ENCODE assay signal across 17 cellular contexts in genomic region chr6:56686429-56686828, GRCh38.
"Had no signal": no experiment of that assay in that cellular context is flagged by ENCODE, and none has a peak within 500 bp of the region (broad histone marks: within the 10 kb centered on the region; RNA-seq: fewer than 3 reads in every experiment).

No MANE protein-coding gene starts in this region.

- H3K4me3 Mint-ChIP-seq: activated CD4-positive, alpha-beta memory T cell treated with anti-CD3 and anti-CD28 coated beads for 36 hours; activated CD4-positive, alpha-beta T cell treated with anti-CD3 and anti-CD28 coated beads for 36 hours; activated CD8-positive, alpha-beta memory T cell treated with anti-CD3 and anti-CD28 coated beads, Interleukin-2, amount 10 ng/mL, durations not matched to agents 7 days and 5 days; activated naive CD8-positive, alpha-beta T cell treated with anti-CD3 and anti-CD28 coated beads, Interleukin-2, amount 10 ng/mL, durations not matched to agents 7 days and 5 days; nephron progenitor cell; stimulated activated naive B cell treated with anti-CD40 and anti-IgM and Interleukin-4, amounts not matched to agents 10 μg/mL and 1 μg/mL and 100 μg/mL, for 72 hours had no signal

- H3K27me3 ChIP-seq: esophagus muscularis mucosa had no signal

- ATAC-seq: activated CD4-positive, alpha-beta T cell treated with anti-CD3 and anti-CD28 coated beads for 36 hours; activated CD8-positive, alpha-beta memory T cell treated with anti-CD3 and anti-CD28 coated beads, Interleukin-2, amount 10 ng/mL, durations not matched to agents 7 days and 5 days; left cardiac atrium; stimulated activated naive B cell treated with anti-CD40 and anti-IgM and Interleukin-4, amounts not matched to agents 10 μg/mL and 1 μg/mL and 100 μg/mL, for 72 hours had no signal

- H3K4me1 Mint-ChIP-seq: activated CD4-positive, alpha-beta T cell treated with anti-CD3 and anti-CD28 coated beads for 36 hours; activated CD8-positive, alpha-beta memory T cell treated with anti-CD3 and anti-CD28 coated beads, Interleukin-2, amount 10 ng/mL, durations not matched to agents 7 days and 5 days; activated naive CD8-positive, alpha-beta T cell treated with anti-CD3 and anti-CD28 coated beads, Interleukin-2, amount 10 ng/mL, durations not matched to agents 7 days and 5 days; nephron progenitor cell; stimulated activated naive B cell treated with anti-CD40 and anti-IgM and Interleukin-4, amounts not matched to agents 10 μg/mL and 1 μg/mL and 100 μg/mL, for 72 hours had no signal

- H3K27ac Mint-ChIP-seq: activated CD4-positive, alpha-beta memory T cell treated with anti-CD3 and anti-CD28 coated beads for 36 hours; activated CD4-positive, alpha-beta T cell treated with anti-CD3 and anti-CD28 coated beads for 36 hours; activated CD8-positive, alpha-beta memory T cell treated with anti-CD3 and anti-CD28 coated beads, Interleukin-2, amount 10 ng/mL, durations not matched to agents 7 days and 5 days; activated naive CD8-positive, alpha-beta T cell treated with anti-CD3 and anti-CD28 coated beads, Interleukin-2, amount 10 ng/mL, durations not matched to agents 7 days and 5 days; nephron progenitor cell; stimulated activated naive B cell treated with anti-CD40 and anti-IgM and Interleukin-4, amounts not matched to agents 10 μg/mL and 1 μg/mL and 100 μg/mL, for 72 hours had no signal

- H3K36me3 Mint-ChIP-seq: activated CD4-positive, alpha-beta memory T cell treated with anti-CD3 and anti-CD28 coated beads for 36 hours; activated CD8-positive, alpha-beta memory T cell treated with anti-CD3 and anti-CD28 coated beads, Interleukin-2, amount 10 ng/mL, durations not matched to agents 7 days and 5 days; activated naive CD8-positive, alpha-beta T cell treated with anti-CD3 and anti-CD28 coated beads, Interleukin-2, amount 10 ng/mL, durations not matched to agents 7 days and 5 days; stimulated activated naive B cell treated with anti-CD40 and anti-IgM and Interleukin-4, amounts not matched to agents 10 μg/mL and 1 μg/mL and 100 μg/mL, for 72 hours had no signal

- H3K9me3 Mint-ChIP-seq: activated CD4-positive, alpha-beta memory T cell treated with anti-CD3 and anti-CD28 coated beads for 36 hours; activated naive CD8-positive, alpha-beta T cell treated with anti-CD3 and anti-CD28 coated beads, Interleukin-2, amount 10 ng/mL, durations not matched to agents 7 days and 5 days; brain; nephron progenitor cell; stimulated activated naive B cell treated with anti-CD40 and anti-IgM and Interleukin-4, amounts not matched to agents 10 μg/mL and 1 μg/mL and 100 μg/mL, for 72 hours had no signal

- H3K4me3 ChIP-seq: thoracic aorta had no signal

- H3K9me3 ChIP-seq: esophagus muscularis mucosa, thoracic aorta had no signal

- H3K27me3 Mint-ChIP-seq: activated CD4-positive, alpha-beta memory T cell treated with anti-CD3 and anti-CD28 coated beads for 36 hours; brain; stimulated activated naive B cell treated with anti-CD40 and anti-IgM and Interleukin-4, amounts not matched to agents 10 μg/mL and 1 μg/mL and 100 μg/mL, for 72 hours had no signal

- H3K36me3 ChIP-seq: esophagus muscularis mucosa, thoracic aorta had no signal

- DNase-seq: activated CD4-positive, alpha-beta memory T cell treated with anti-CD3 and anti-CD28 coated beads for 36 hours; activated CD4-positive, alpha-beta T cell treated with anti-CD3 and anti-CD28 coated beads for 36 hours; activated CD8-positive, alpha-beta memory T cell treated with anti-CD3 and anti-CD28 coated beads, Interleukin-2, amount 10 ng/mL, durations not matched to agents 7 days and 5 days; activated naive CD8-positive, alpha-beta T cell treated with anti-CD3 and anti-CD28 coated beads, Interleukin-2, amount 10 ng/mL, durations not matched to agents 7 days and 5 days; central memory CD4-positive, alpha-beta T cell; cortex of kidney; effector CD4-positive, alpha-beta T cell; left cardiac atrium; mammary epithelial cell; nephron progenitor cell; nucleus accumbens; stimulated activated naive B cell treated with anti-CD40 and anti-IgM and Interleukin-4, amounts not matched to agents 10 μg/mL and 1 μg/mL and 100 μg/mL, for 72 hours; SW 1271; T-helper 2 cell had no signal
